ENCODE assay signal across 9 cellular contexts in genomic region chr2:152693033-152693432, GRCh38. TPM values are rescaled to one million over a fixed set of nuclear protein-coding genes. Genes with fewer than 3 reads are reported as not detected.
DNase-seq lines count a peak whose midpoint lies in the region; ATAC-seq and TF ChIP-seq lines count a peak whose summit lies in the region.
"Had no signal": no experiment of that assay in that cellular context is flagged by ENCODE, and none has a peak within 500 bp of the region (broad histone marks: within the 10 kb centered on the region; RNA-seq: fewer than 3 reads in every experiment).

No MANE protein-coding gene starts in this region.

- H3K4me1 Mint-ChIP-seq in immature natural killer cell (peaks cover 29 to 54% of the 10 kb centered on the region in 2 donors), WTC11 (no peaks in the 10 kb centered on the region)

- H4K20me1 ChIP-seq in smooth muscle cell (ENCODE audit: low read depth) = peaks cover 94% of the 10 kb centered on the region

- no peaks in the 10 kb centered on the region for H3K9me3 Mint-ChIP-seq in immature natural killer cell
- H3K9me3 Mint-ChIP-seq in WTC11 = no peaks in the 10 kb centered on the region

- H3K4me1 ChIP-seq in smooth muscle cell (ENCODE audit: low read depth) = no peaks in the 10 kb centered on the region

- H3K36me3 Mint-ChIP-seq in immature natural killer cell = no peaks in the 10 kb centered on the region
- H3K36me3 Mint-ChIP-seq in WTC11 = peaks cover 22% of the 10 kb centered on the region

- no peaks in the 10 kb centered on the region for H3K9me3 ChIP-seq in smooth muscle cell (replicated peaks; ENCODE audit: low read depth)

- DNase-seq in immature natural killer cell (no peak), WTC11 (ENCODE audit: low spot score) (no peak), DMS79 treated with DMSO at 0.1 percent for 48 hours (lab: John Stamatoyannopoulos, UW) (no peak), smooth muscle cell (lab: John Stamatoyannopoulos, UW; ENCODE audit: unreplicated experiment) (no peak)
- DNase-seq: NCI-H510A treated with DMSO at 0.1 percent for 48 hours, T1000 had no signal

- peaks cover 12% of the 10 kb centered on the region for H3K36me3 ChIP-seq in smooth muscle cell (ENCODE audit: low read depth)

- no peak overlapping the region for H3K27ac ChIP-seq in smooth muscle cell (ENCODE audit: low read depth)

- no peak overlapping the region for H3K4me3 ChIP-seq in smooth muscle cell

- no peak overlapping the region for H3K4me2 ChIP-seq in smooth muscle cell

- peak overlapping the region in 5 of 6 donors; percentile 4 to 89 (median 24) for H3K27ac Mint-ChIP-seq in immature natural killer cell
- no peak overlapping the region for H3K27ac Mint-ChIP-seq in WTC11

- 91% methylated on average over 4 of the region's 4 CpGs for WGBS in smooth muscle cell (ENCODE audit: low lambda C conversion rate)

- H3F3A ChIP-seq in smooth muscle cell (ENCODE audit: low read depth) = no peaks in the 10 kb centered on the region

- no peak overlapping the region for H2AFZ ChIP-seq in smooth muscle cell (ENCODE audit: low read depth)

- no peak overlapping the region for H3K4me3 Mint-ChIP-seq in immature natural killer cell
- no peak overlapping the region for H3K4me3 Mint-ChIP-seq in WTC11

- H3K27me3 Mint-ChIP-seq in immature natural killer cell (ENCODE audit: low read depth in 3 of 3) (peaks cover 0 to 2% (median 2%) of the 10 kb centered on the region in 3 donors), WTC11 (ENCODE audit: low read depth) (no peaks in the 10 kb centered on the region)

- no peak for TF ChIP-seq CTCF in WTC11 (IDR thresholded peaks at IDR 0.05)
- TF ChIP-seq CTCF in smooth muscle cell (IDR thresholded peaks at IDR 0.05; ENCODE audit: borderline replicate concordance, insufficient read depth, poor library complexity, severe bottlenecking) = no peak

- POLR2A ChIA-PET in WTC11 (lab: Charles Lee) = no interaction called here

- no peak overlapping the region for H3K9ac ChIP-seq in smooth muscle cell (ENCODE audit: low read depth)

- CTCF ChIA-PET in WTC11 (lab: Charles Lee) = no interaction called here

- H3K79me2 ChIP-seq in smooth muscle cell (ENCODE audit: low read depth) = peaks cover 83% of the 10 kb centered on the region

- no peaks in the 10 kb centered on the region for H3K27me3 ChIP-seq in smooth muscle cell (ENCODE audit: low read depth)

- peak; percentile 78 for ATAC-seq in GM18861 (IDR thresholded peaks at IDR 0.05; ENCODE audit: unreplicated experiment)
- ATAC-seq in GM21390 (IDR thresholded peaks at IDR 0.05; ENCODE audit: unreplicated experiment) = peak; percentile 92
- peak; percentile 93 for ATAC-seq in HG03095 (IDR thresholded peaks at IDR 0.05; ENCODE audit: unreplicated experiment)
- ATAC-seq in WTC11 = no peak

TF ChIP-seq in WTC11, 78 proteins besides CTCF, POLR2A, EP300 and RAD21 (continues in another document):
- TF ChIP-seq ZNF219 (CRISPR knock-in tag; IDR thresholded peaks at IDR 0.05; ENCODE audit: borderline replicate concordance) = no peak
- TF ChIP-seq ATF6 (CRISPR knock-in tag; IDR thresholded peaks at IDR 0.05) = no peak
- TF ChIP-seq EMX1 (CRISPR knock-in tag; IDR thresholded peaks at IDR 0.05) = no peak
- no peak for TF ChIP-seq ZSCAN18 (CRISPR knock-in tag; IDR thresholded peaks at IDR 0.05)
- TF ChIP-seq JUN (CRISPR knock-in tag; IDR thresholded peaks at IDR 0.05) = no peak
- no peak for TF ChIP-seq MXD4 (CRISPR knock-in tag; IDR thresholded peaks at IDR 0.05; ENCODE audit: borderline replicate concordance)
- no peak for TF ChIP-seq ZNF396 (CRISPR knock-in tag; IDR thresholded peaks at IDR 0.05; ENCODE audit: borderline replicate concordance)
- TF ChIP-seq MAX (CRISPR knock-in tag; IDR thresholded peaks at IDR 0.05) = no peak
- no peak for TF ChIP-seq NFE2L1 (CRISPR knock-in tag; IDR thresholded peaks at IDR 0.05)
- TF ChIP-seq AFF4 (CRISPR knock-in tag; IDR thresholded peaks at IDR 0.05; ENCODE audit: borderline replicate concordance) = no peak
- TF ChIP-seq AR (CRISPR knock-in tag; IDR thresholded peaks at IDR 0.05) = no peak

RNA-seq across cellular contexts. Expression of gene PRPF40A, which starts 24.2 kb away (rescaled TPM):
- polyA plus RNA-seq in immature natural killer cell (100 to 1,000 TPM in 1 of 3 donors, 10 to 100 TPM in 2; 76.1 to 132 (median 85.7) TPM), smooth muscle cell (93.4 and 104 TPM in 2 replicates)
- total RNA-seq in WTC11 (2021) (171 to 189 TPM (median 176 TPM) in 3 replicates), smooth muscle cell (109 and 117 TPM in 2 replicates)

RNA-seq across cellular contexts. Expression of gene ARL6IP6, which starts 25.4 kb away (rescaled TPM):
- 10 to 100 TPM; 22.3 to 43.5 (median 23.5) TPM for polyA plus RNA-seq in immature natural killer cell
- total RNA-seq in WTC11 (2021) = 40.4 to 46.6 TPM (median 42.5 TPM) in 3 replicates
- total RNA-seq in smooth muscle cell = 42.5 and 51.1 TPM in 2 replicates
- polyA plus RNA-seq in smooth muscle cell = 26.6 and 28.5 TPM in 2 replicates
